In genomic region chr2:122758967-122759366, GRCh38 we compare ENCODE assay signal across 20 cellular contexts.
DNase-seq lines count a peak whose midpoint lies in the region; ATAC-seq and TF ChIP-seq lines count a peak whose summit lies in the region.
"Had no signal": no experiment of that assay in that cellular context is flagged by ENCODE, and none has a peak within 500 bp of the region (broad histone marks: within the 10 kb centered on the region; RNA-seq: fewer than 3 reads in every experiment).

No MANE protein-coding gene starts in this region.

- H3K27me3 ChIP-seq in MM.1S (replicated peaks; ENCODE audit: insufficient read depth, low read length), result no peaks in the 10 kb centered on the region

- TF ChIP-seq CTCF in MM.1S (IDR thresholded peaks at IDR 0.05; ENCODE audit: low read length), result no peak
- TF ChIP-seq CTCF in mesothelial cell of epicardium (IDR thresholded peaks at IDR 0.05; ENCODE audit: unreplicated experiment), result no peak

- H3K4me1 ChIP-seq in MM.1S (ENCODE audit: low read length), result peaks cover 8% of the 10 kb centered on the region; the same call in 1 of the 2 replicates
- H3K4me1 ChIP-seq: A549, HAP-1 had no signal

- H3K4me2 ChIP-seq in MM.1S (ENCODE audit: low read depth, low read length), result no peak overlapping the region
- H3K4me2 ChIP-seq: A549 had no signal

- H3K27ac ChIP-seq in MM.1S (ENCODE audit: low read length), result no peak overlapping the region
- H3K27ac ChIP-seq: A549 had no signal

- H3K9ac ChIP-seq in MM.1S (ENCODE audit: low read length), result no peak overlapping the region

- no peak overlapping the region for H3K4me3 ChIP-seq in MM.1S (ENCODE audit: low read length)
- H3K4me3 ChIP-seq: A549, HAP-1 had no signal

- DNase-seq in CMK (ENCODE audit: low read depth) (peak; percentile 59), MM.1S (peak; percentile 25), mesothelial cell of epicardium (ENCODE audit: low spot score in 2 of 2, unreplicated experiment in 2 of 2) (no peak), germinal center (ENCODE audit: low spot score) (no peak)
- DNase-seq: CD4-positive, CD25-positive, alpha-beta regulatory T cell; DND-41; GDM1; NCI-H1436 treated with DMSO at 0.1 percent for 48 hours; NCI-H2081; NCI-H69; SHP77; T-helper 17 cell had no signal

- no peak overlapping the region for H3K4me3 Mint-ChIP-seq in mesothelial cell of epicardium
- H3K4me3 Mint-ChIP-seq: CD4-positive, CD25-positive, alpha-beta regulatory T cell; T-helper 17 cell had no signal

- H3K9me3 ChIP-seq in MM.1S (replicated peaks; ENCODE audit: insufficient read depth, low read length), result no peaks in the 10 kb centered on the region
- H3K9me3 ChIP-seq: HAP-1 had no signal

- ATAC-seq in GM18868 (IDR thresholded peaks at IDR 0.05; ENCODE audit: unreplicated experiment) (peak; percentile 56), HG02571 (IDR thresholded peaks at IDR 0.05; ENCODE audit: unreplicated experiment) (peak; percentile 67), HG03280 (IDR thresholded peaks at IDR 0.05; ENCODE audit: unreplicated experiment) (no peak), GM21390 (IDR thresholded peaks at IDR 0.05; ENCODE audit: unreplicated experiment) (no peak)
- ATAC-seq: A549, Panc1, SK-N-SH treated with all-trans-retinoic acid at 6 μM for 48 hours, T-helper 17 cell had no signal

- no peaks in the 10 kb centered on the region for H4K20me1 ChIP-seq in MM.1S (ENCODE audit: insufficient read depth, low read length)

- no peak overlapping the region for H2AFZ ChIP-seq in MM.1S (ENCODE audit: low read length)

- peaks cover 20% of the 10 kb centered on the region for H3K9me3 Mint-ChIP-seq in mesothelial cell of epicardium

- no peaks in the 10 kb centered on the region for H3F3A ChIP-seq in MM.1S (ENCODE audit: insufficient read depth, low read length)

- no peak overlapping the region for H3K27ac Mint-ChIP-seq in mesothelial cell of epicardium
- H3K27ac Mint-ChIP-seq: CD4-positive, CD25-positive, alpha-beta regulatory T cell; T-helper 17 cell had no signal

- no peaks in the 10 kb centered on the region for H3K9me2 ChIP-seq in MM.1S (replicated peaks; ENCODE audit: insufficient read depth, low read length)

- H3K27me3 Mint-ChIP-seq in mesothelial cell of epicardium (ENCODE audit: low read depth), result no peaks in the 10 kb centered on the region
- H3K27me3 Mint-ChIP-seq: CD4-positive, CD25-positive, alpha-beta regulatory T cell; T-helper 17 cell had no signal

- H3K36me3 Mint-ChIP-seq in mesothelial cell of epicardium, result no peaks in the 10 kb centered on the region
- H3K36me3 Mint-ChIP-seq: CD4-positive, CD25-positive, alpha-beta regulatory T cell had no signal

- H3K4me1 Mint-ChIP-seq in mesothelial cell of epicardium, result peaks cover 6% of the 10 kb centered on the region
- H3K4me1 Mint-ChIP-seq: CD4-positive, CD25-positive, alpha-beta regulatory T cell; T-helper 17 cell had no signal

- H3K79me2 ChIP-seq in MM.1S (ENCODE audit: low read length), result no peaks in the 10 kb centered on the region

- H3K36me3 ChIP-seq in MM.1S (replicated peaks; ENCODE audit: insufficient read depth, low read length), result no peaks in the 10 kb centered on the region
- H3K36me3 ChIP-seq: HAP-1 had no signal

Comparison
In these comparisons a context has a peak if more than half of its experiments do, and no peak if none do; other contexts are left out.
1. DNase-seq: peak in CMK (single experiment) and MM.1S (single experiment); none in mesothelial cell of epicardium (0 of 2) and germinal center (single experiment).
2. ATAC-seq: peak in GM18868 (single experiment) and HG02571 (single experiment); none in HG03280 (single experiment) and GM21390 (single experiment).